In the genomic region with DNA sequence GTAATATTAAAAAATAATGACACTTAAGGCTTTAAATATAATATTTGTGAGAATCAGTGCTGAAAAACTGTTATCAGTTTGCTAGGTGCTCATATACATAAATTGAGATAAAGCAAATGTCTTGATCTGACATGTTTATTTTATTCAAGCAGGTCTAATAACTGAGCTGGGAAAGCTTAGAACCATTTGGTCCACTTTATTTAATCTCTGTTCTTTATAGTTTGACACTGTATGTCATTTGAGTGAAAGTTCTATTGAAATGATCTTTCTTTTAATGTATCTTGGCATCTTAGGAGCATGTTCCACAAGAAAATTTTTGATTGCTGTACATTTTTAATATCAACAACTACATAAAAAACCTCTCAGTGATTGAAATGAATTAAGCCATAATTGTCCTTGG, we compare ENCODE assay signal across 32 cellular contexts.
"Had no signal": no experiment of that assay in that cellular context is flagged by ENCODE, and none has a peak within 500 bp of the region (broad histone marks: within the 10 kb centered on the region; RNA-seq: fewer than 3 reads in every experiment).

No MANE protein-coding gene starts in this region.

- H3K27me3 ChIP-seq: adrenal gland, ascending aorta, body of pancreas, brain microvascular endothelial cell, breast epithelium, cardiac muscle cell had no signal

- DNase-seq: activated effector memory CD4-positive, alpha-beta T cell treated with anti-CD3 and anti-CD28 coated beads, Interleukin-2, amount 50 U/mL, for 16 hours; activated effector memory CD4-positive, alpha-beta T cell treated with Interleukin-2 at 50 U/mL for 16 hours; activated gamma-delta T cell; activated gamma-delta T cell treated with Interleukin-2 at 50 U/mL for 16 hours; activated naive CD4-positive, alpha-beta T cell; activated naive CD4-positive, alpha-beta T cell treated with anti-CD3 and anti-CD28 coated beads for 36 hours; activated naive CD4-positive, alpha-beta T cell treated with anti-CD3 and anti-CD28 coated beads, Interleukin-2, amount 10 ng/mL, durations not matched to agents 7 days and 5 days; activated naive CD4-positive, alpha-beta T cell treated with anti-CD3 and anti-CD28 coated beads, Interleukin-2, amount 50 U/mL, for 16 hours; activated naive CD4-positive, alpha-beta T cell treated with Interleukin-2 at 50 U/mL for 16 hours; activated naive CD8-positive, alpha-beta T cell treated with anti-CD3 and anti-CD28 coated beads for 36 hours; activated naive CD8-positive, alpha-beta T cell treated with anti-CD3 and anti-CD28 coated beads, Interleukin-2, amount 10 ng/mL, durations not matched to agents 7 days and 5 days; activated naive CD8-positive, alpha-beta T cell treated with anti-CD3 and anti-CD28 coated beads, Interleukin-2, amount 50 U/mL, for 24 hours; activated T-cell treated with anti-CD3 and anti-CD28 coated beads, Interleukin-2, amount 50 U/mL, for 1 hour; activated T-cell treated with anti-CD3 and anti-CD28 coated beads, Interleukin-2, amount 50 U/mL, for 24 hours; activated T-cell treated with anti-CD3 and anti-CD28 coated beads, Interleukin-2, amount 50 U/mL, for 4 hours; activated T-cell treated with anti-CD3 and anti-CD28 coated beads, Interleukin-2, amount 50 U/mL, for 48 hours; activated T-cell treated with anti-CD3 and anti-CD28 coated beads, Interleukin-2, amount 50 U/mL, for 72 hours; adrenal gland; amniotic stem cell; amygdala; anterior cingulate cortex; aorta; body of pancreas; brain microvascular endothelial cell; caudate nucleus; central memory CD4-positive, alpha-beta T cell; cerebellar nuclear complex had no signal

- H3K4me3 ChIP-seq: adrenal gland, ascending aorta, body of pancreas, breast epithelium, cardiac muscle cell had no signal

- H3K9me3 ChIP-seq: adrenal gland, ascending aorta, body of pancreas, breast epithelium had no signal

- FAIRE-seq: astrocyte, bronchial epithelial cell had no signal

- H3K27ac ChIP-seq: adrenal gland, ascending aorta, body of pancreas, brain microvascular endothelial cell, breast epithelium, cardiac muscle cell had no signal

- H3K36me3 ChIP-seq: adrenal gland, ascending aorta, brain microvascular endothelial cell, breast epithelium, cardiac muscle cell had no signal
